ENCODE assay signal across 8 cellular contexts in the genomic region with DNA sequence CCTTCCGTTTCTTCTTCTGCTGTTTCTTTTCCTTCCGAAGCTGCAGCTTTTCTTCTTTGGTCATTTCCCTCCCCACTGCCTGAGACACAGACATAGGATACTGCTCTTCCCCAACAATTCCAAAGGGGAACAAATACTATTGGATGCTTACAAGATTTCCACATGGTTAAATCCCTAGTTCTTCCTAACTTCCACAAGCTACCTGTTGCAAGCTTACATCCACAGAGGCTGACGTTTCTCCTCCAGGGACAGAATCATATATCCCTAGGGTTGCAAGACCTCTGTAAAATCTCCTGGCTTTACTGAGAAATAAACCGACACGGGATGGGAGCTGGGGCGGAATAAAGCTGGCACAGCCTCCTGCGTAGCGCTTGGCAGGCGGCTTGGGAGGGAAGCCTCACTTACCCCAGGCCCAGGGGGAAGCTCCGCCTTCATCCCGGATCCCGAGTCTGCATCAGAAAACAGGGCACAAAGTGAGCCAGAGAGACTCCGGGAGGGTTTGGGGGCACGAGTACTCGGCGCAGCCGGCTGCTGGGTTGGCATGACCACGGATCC. TPM values are rescaled to one million over a fixed set of nuclear protein-coding genes. Genes with fewer than 3 reads are reported as not detected.
DNase-seq lines count a peak whose midpoint lies in the region; ATAC-seq, FAIRE-seq and TF ChIP-seq lines count a peak whose summit lies in the region.

No MANE protein-coding gene starts in this region.

- H2AFZ ChIP-seq in PC-3 (ENCODE audit: low read length) (peak overlapping the region; percentile 90), HepG2 (ENCODE audit: low read length) (no peak overlapping the region)

- no peaks in the 10 kb centered on the region for H4K20me1 ChIP-seq in PC-3 (ENCODE audit: low read length)
- H4K20me1 ChIP-seq in HepG2 (ENCODE audit: insufficient read depth, low read length), result no peaks in the 10 kb centered on the region; the same call in 1 of the 2 replicates

- WGBS in HepG2 (ENCODE audit: low lambda C conversion rate), result 3% methylated on average over 18 of the region's 18 CpGs

- H3K9ac ChIP-seq in PC-3 (ENCODE audit: low read length) (peak overlapping the region; percentile 88), HepG2 (ENCODE audit: insufficient read depth, low read depth, low read length) (peak overlapping the region; percentile 97)

- H3K79me2 ChIP-seq in PC-3 (ENCODE audit: low read length), result peaks cover 48% of the 10 kb centered on the region
- peaks cover 54% of the 10 kb centered on the region for H3K79me2 ChIP-seq in HepG2 (ENCODE audit: insufficient read depth, low read length)

- H3K9me2 ChIP-seq in PC-3 (replicated peaks; ENCODE audit: low read length), result no peaks in the 10 kb centered on the region

- no peak for TF ChIP-seq CTCF in PC-3 (conservative IDR thresholded peaks at IDR 0.05; ENCODE audit: low read depth, low read length)
- TF ChIP-seq CTCF in coronary artery (IDR thresholded peaks at IDR 0.05), result no peak
- no peak for TF ChIP-seq CTCF in HepG2 (CRISPR knock-in tag; IDR thresholded peaks at IDR 0.05)

- no peak for FAIRE-seq in HepG2 (lab: Jason Lieb, UNC)

- peak; percentile 2 for ATAC-seq in HG02623 (IDR thresholded peaks at IDR 0.05; ENCODE audit: unreplicated experiment)
- ATAC-seq in PC-3, result peak; percentile 43
- peak; percentile 59 for ATAC-seq in HepG2

- TSS peak; percentile 51 for BruUV-seq in PC-3 (replicated peaks; lab: Mats Ljungman, UMichigan)
- BruUV-seq in HepG2 (replicated peaks; lab: Mats Ljungman, UMichigan), result TSS peak; percentile 58

- TF ChIP-seq EP300 in HepG2 (IDR thresholded peaks at IDR 0.05; ENCODE audit: low read depth in 2 of 2, low read length in 2 of 2) (no peak), HepG2 (CRISPR knock-in tag; IDR thresholded peaks at IDR 0.05; ENCODE audit: borderline replicate concordance) (no peak)

- H3K4me1 ChIP-seq in PC-3 (ENCODE audit: insufficient read depth, low read length) (peaks cover 35% of the 10 kb centered on the region), HepG2 (ENCODE audit: insufficient read depth, low read length) (peaks cover 41% of the 10 kb centered on the region)

- H3K4me2 ChIP-seq in PC-3 (ENCODE audit: low read length), result peak overlapping the region; percentile 83
- peak overlapping the region; percentile 94 for H3K4me2 ChIP-seq in HepG2 (ENCODE audit: low read depth, low read length)

- in situ Hi-C loops in HepG2 (cut with HindIII; ENCODE audit: extremely low pct_ligation_motif_present, low pct_unique_long_range_greater_than_20kb), result loop anchor here (5.0 kb wide), 1 partner anchor 47 kb away; the partner anchor contains the start of gene MPV17

- H3K9me3 ChIP-seq in PC-3 (ENCODE audit: low read length) (no peaks in the 10 kb centered on the region), HepG2 (ENCODE audit: low read length) (no peaks in the 10 kb centered on the region)

- peak; percentile 50 for DNase-seq in NCI-H2107 (lab: John Stamatoyannopoulos, UW)
- no peak for DNase-seq in NCI-H2107 treated with DMSO at 0.1 percent for 48 hours (lab: John Stamatoyannopoulos, UW; ENCODE audit: unreplicated experiment)
- DNase-seq in PC-3, result peak; percentile 54
- peak; percentile 82 for DNase-seq in coronary artery (ENCODE audit: low spot score)
- DNase-seq in HepG2 (ENCODE audit: low spot score), result no peak
- DNase-seq in stromal cell of bone marrow (ENCODE audit: low read depth), result peak; percentile 38
- DNase-seq in H4 (ENCODE audit: low spot score), result no peak

- CTCF ChIA-PET in PC-3 (lab: Charles Lee), result interaction anchor here (0.5 kb wide), 1 partner anchor 12 kb away, joined by 3 read pairs; no protein-coding TSS in a partner anchor
- CTCF ChIA-PET in HepG2 (lab: Yijun Ruan, JAX; ENCODE audit: low intra/inter-chr PET ratio, low total read pairs), result interaction anchor here (2.5 kb wide), 1 partner anchor 49 kb away, joined by 15 read pairs; no protein-coding TSS in a partner anchor

- POLR2A ChIA-PET in PC-3 (lab: Charles Lee; ENCODE audit: unreplicated experiment) (interaction anchor here (0.6 to 1.0 kb wide), 2 partner anchors 40 to 48 kb away, joined by 3 to 5 read pairs; partner anchors contain the start of gene PPM1G), HepG2 (lab: Yijun Ruan, JAX) (interaction anchor here (0.7 to 9.5 kb wide), 18 partner anchors 9 to 318 kb away, joined by 3 to 125 read pairs (median 6); partner anchors contain the start of genes AGBL5, GTF3C2, MPV17 and NRBP1)

- H3K4me3 ChIP-seq in PC-3 (ENCODE audit: low read length) (peak overlapping the region; percentile 76), coronary artery (peak overlapping the region; percentile 91), HepG2 (replicated peaks in 1 of 3; ENCODE audit: insufficient read depth in 1 of 3, low read depth in 2 of 3, low read length in 3 of 3) (peak overlapping the region; percentile 88 to 96 (median 95))

- no peak for TF ChIP-seq RAD21 in HepG2 (CRISPR knock-in tag; IDR thresholded peaks at IDR 0.05)

- H3K27ac ChIP-seq in PC-3 (ENCODE audit: low read length), result peak overlapping the region; percentile 50
- peak overlapping the region; percentile 84 to 96 for H3K27ac ChIP-seq in coronary artery
- peak overlapping the region; percentile 83 for H3K27ac ChIP-seq in HepG2 (ENCODE audit: extremely low read length, insufficient read depth, low read length)

- H3F3A ChIP-seq in PC-3 (ENCODE audit: low read length, unreplicated experiment), result no peaks in the 10 kb centered on the region

- TF ChIP-seq POLR2A in HepG2 (IDR thresholded peaks at IDR 0.05; ENCODE audit: insufficient read depth in 1 of 2, low read depth in 2 of 2, low read length in 2 of 2), result no peak; a peak in 1 of 4 replicates

- H3K27me3 ChIP-seq in PC-3 (ENCODE audit: low read length) (no peaks in the 10 kb centered on the region), HepG2 (ENCODE audit: control insufficient read depth in 1 of 2, insufficient read depth in 2 of 2, low read length in 2 of 2) (no peaks in the 10 kb centered on the region; a peak in 1 of 5 replicates)

- intact Hi-C loops in PC-3 (cut with micrococcal nuclease) (loop anchor here (1.0 kb wide), 3 partner anchors 13 to 298 kb away; partner anchors contain the start of genes GTF3C2 and OST4), HepG2 (cut with micrococcal nuclease; ENCODE audit: unreplicated experiment) (loop anchor here (1.0 to 10.0 kb wide), 4 partner anchors 13 to 115 kb away; partner anchors contain the start of gene GTF3C2)

- H3K36me3 ChIP-seq in PC-3 (ENCODE audit: low read depth, low read length), result peaks cover 27% of the 10 kb centered on the region
- H3K36me3 ChIP-seq in HepG2 (replicated peaks in 1 of 2; ENCODE audit: control insufficient read depth in 1 of 2, insufficient read depth in 2 of 2, low read length in 2 of 2), result peaks cover 24 to 61% of the 10 kb centered on the region in 2 experiments

RNA-seq across cellular contexts. Expression of gene EIF2B4, which starts 0.6 kb away (rescaled TPM):
- 35.8 and 43.9 TPM in 2 replicates for total RNA-seq in PC-3 (2014; rRNA removed)
- total RNA-seq in HepG2 (2016; rRNA removed; fragmentation: Illumina TruSeq; extraction: Trizol), result 91.5 and 105 TPM in 2 replicates
- total RNA-seq in HepG2 (2016; cell fraction: cytosol; rRNA removed; fragmentation: Illumina TruSeq; extraction: Trizol; ENCODE audit: low read depth), result 13.9 and 14.5 TPM in 2 replicates
- total RNA-seq in HepG2 (2016; cell fraction: insoluble cytoplasmic fraction; rRNA removed; fragmentation: Illumina TruSeq; extraction: Trizol), result 88.4 and 107 TPM in 2 replicates
- total RNA-seq in HepG2 (2016; cell fraction: membrane; rRNA removed; fragmentation: Illumina TruSeq; extraction: Trizol), result 25.8 and 26.5 TPM in 2 replicates
- 66.4 and 73.1 TPM in 2 replicates for total RNA-seq in HepG2 (2016; cell fraction: nucleus; rRNA removed; fragmentation: Illumina TruSeq; extraction: Trizol)
- polyA plus RNA-seq in HepG2 (2011; rRNA removed), result 96.4 and 99.2 TPM in 2 replicates
- polyA plus RNA-seq in HepG2 (2011; cell fraction: cytosol; rRNA removed), result 82.0 and 84.4 TPM in 2 replicates
- polyA plus RNA-seq in HepG2 (2011; cell fraction: nucleus; rRNA removed), result 199 and 211 TPM in 2 replicates
- polyA plus RNA-seq in HepG2 (2012), result 96.2 and 105 TPM in 2 replicates
- polyA plus RNA-seq in HepG2 (2016; cell fraction: cytosol; fragmentation: Illumina TruSeq; extraction: Trizol; ENCODE audit: low read depth), result 13.6 and 15.3 TPM in 2 replicates
- 102 and 106 TPM in 2 replicates for polyA plus RNA-seq in HepG2 (2016; cell fraction: insoluble cytoplasmic fraction; fragmentation: Illumina TruSeq; extraction: Trizol; ENCODE audit: low read depth)
- 19.0 and 22.6 TPM in 2 replicates for polyA plus RNA-seq in HepG2 (2016; cell fraction: membrane; fragmentation: Illumina TruSeq; extraction: Trizol; ENCODE audit: low read depth)
- 162 and 164 TPM in 2 replicates for polyA plus RNA-seq in HepG2 (2016; cell fraction: nucleus; fragmentation: Illumina TruSeq; extraction: Trizol; ENCODE audit: insufficient read depth, low read depth)
- polyA minus RNA-seq in HepG2 (2011; rRNA and poly(A)+ RNA removed; ENCODE audit: low replicate concordance), result 71.1 and 120 TPM in 2 replicates
- polyA minus RNA-seq in HepG2 (2011; cell fraction: cytosol; rRNA and poly(A)+ RNA removed), result 27.4 and 35.3 TPM in 2 replicates
- 60.0 and 61.9 TPM in 2 replicates for polyA minus RNA-seq in HepG2 (2011; cell fraction: nucleus; rRNA and poly(A)+ RNA removed)
- 15.0 and 23.8 TPM in 2 replicates for total RNA-seq in H4 (2014; rRNA removed; shearing (Covaris generic))

RNA-seq across cellular contexts. Expression of gene SNX17, which starts 0.9 kb away (rescaled TPM):
- 99.6 and 110 TPM in 2 replicates for total RNA-seq in PC-3 (2014; rRNA removed)
- total RNA-seq in HepG2 (2016; rRNA removed; fragmentation: Illumina TruSeq; extraction: Trizol), result 94.9 and 109 TPM in 2 replicates
- total RNA-seq in HepG2 (2016; cell fraction: cytosol; rRNA removed; fragmentation: Illumina TruSeq; extraction: Trizol; ENCODE audit: low read depth), result 42.7 and 45.6 TPM in 2 replicates
- total RNA-seq in HepG2 (2016; cell fraction: insoluble cytoplasmic fraction; rRNA removed; fragmentation: Illumina TruSeq; extraction: Trizol), result 98.2 and 110 TPM in 2 replicates
- total RNA-seq in HepG2 (2016; cell fraction: membrane; rRNA removed; fragmentation: Illumina TruSeq; extraction: Trizol), result 56.0 and 66.0 TPM in 2 replicates
- 70.1 and 82.3 TPM in 2 replicates for total RNA-seq in HepG2 (2016; cell fraction: nucleus; rRNA removed; fragmentation: Illumina TruSeq; extraction: Trizol)
- 75.0 and 88.4 TPM in 2 replicates for polyA plus RNA-seq in HepG2 (2011; rRNA removed)
- 86.7 and 102 TPM in 2 replicates for polyA plus RNA-seq in HepG2 (2011; cell fraction: cytosol; rRNA removed)
- polyA plus RNA-seq in HepG2 (2011; cell fraction: nucleus; rRNA removed), result 125 TPM in 2 replicates
- 71.1 and 79.5 TPM in 2 replicates for polyA plus RNA-seq in HepG2 (2012)
- 19.3 and 23.5 TPM in 2 replicates for polyA plus RNA-seq in HepG2 (2016; cell fraction: cytosol; fragmentation: Illumina TruSeq; extraction: Trizol; ENCODE audit: low read depth)
- polyA plus RNA-seq in HepG2 (2016; cell fraction: insoluble cytoplasmic fraction; fragmentation: Illumina TruSeq; extraction: Trizol; ENCODE audit: low read depth), result 82.7 and 86.8 TPM in 2 replicates
- polyA plus RNA-seq in HepG2 (2016; cell fraction: membrane; fragmentation: Illumina TruSeq; extraction: Trizol; ENCODE audit: low read depth), result 39.6 and 42.3 TPM in 2 replicates
- 97.5 and 97.9 TPM in 2 replicates for polyA plus RNA-seq in HepG2 (2016; cell fraction: nucleus; fragmentation: Illumina TruSeq; extraction: Trizol; ENCODE audit: insufficient read depth, low read depth)
- 92.8 and 112 TPM in 2 replicates for polyA minus RNA-seq in HepG2 (2011; rRNA and poly(A)+ RNA removed; ENCODE audit: low replicate concordance)
- 58.3 and 61.2 TPM in 2 replicates for polyA minus RNA-seq in HepG2 (2011; cell fraction: cytosol; rRNA and poly(A)+ RNA removed)
- polyA minus RNA-seq in HepG2 (2011; cell fraction: nucleus; rRNA and poly(A)+ RNA removed), result 97.5 and 98.0 TPM in 2 replicates
- total RNA-seq in H4 (2014; rRNA removed; shearing (Covaris generic)), result 79.6 and 84.6 TPM in 2 replicates

RNA-seq across cellular contexts. Expression of gene ZNF513, which starts 11.0 kb away (rescaled TPM):
- total RNA-seq in PC-3 (2014; rRNA removed) (7.4 and 9.7 TPM in 2 replicates), HepG2 (2016; rRNA removed; fragmentation: Illumina TruSeq; extraction: Trizol) (2.4 and 4.9 TPM in 2 replicates)
- 2.0 and 2.5 TPM in 2 replicates for total RNA-seq in HepG2 (2016; cell fraction: cytosol; rRNA removed; fragmentation: Illumina TruSeq; extraction: Trizol; ENCODE audit: low read depth)
- 2.5 and 5.0 TPM in 2 replicates for total RNA-seq in HepG2 (2016; cell fraction: insoluble cytoplasmic fraction; rRNA removed; fragmentation: Illumina TruSeq; extraction: Trizol)
- 4.0 and 4.3 TPM in 2 replicates for total RNA-seq in HepG2 (2016; cell fraction: membrane; rRNA removed; fragmentation: Illumina TruSeq; extraction: Trizol)
- total RNA-seq in HepG2 (2016; cell fraction: nucleus; rRNA removed; fragmentation: Illumina TruSeq; extraction: Trizol), result 5.5 and 6.1 TPM in 2 replicates
- polyA plus RNA-seq in HepG2 (2011; rRNA removed), result 6.3 and 10.9 TPM in 2 replicates
- polyA plus RNA-seq in HepG2 (2011; cell fraction: cytosol; rRNA removed), result 5.5 and 8.5 TPM in 2 replicates
- polyA plus RNA-seq in HepG2 (2011; cell fraction: nucleus; rRNA removed), result 44.0 and 47.8 TPM in 2 replicates
- 3.9 and 6.3 TPM in 2 replicates for polyA plus RNA-seq in HepG2 (2012)
- 2.7 and 2.9 TPM in 2 replicates for polyA plus RNA-seq in HepG2 (2016; cell fraction: cytosol; fragmentation: Illumina TruSeq; extraction: Trizol; ENCODE audit: low read depth)
- 3.5 and 4.5 TPM in 2 replicates for polyA plus RNA-seq in HepG2 (2016; cell fraction: insoluble cytoplasmic fraction; fragmentation: Illumina TruSeq; extraction: Trizol; ENCODE audit: low read depth)
- polyA plus RNA-seq in HepG2 (2016; cell fraction: membrane; fragmentation: Illumina TruSeq; extraction: Trizol; ENCODE audit: low read depth), result 4.8 TPM in 2 replicates
- polyA plus RNA-seq in HepG2 (2016; cell fraction: nucleus; fragmentation: Illumina TruSeq; extraction: Trizol; ENCODE audit: insufficient read depth, low read depth), result 20.6 TPM in 2 replicates
- 4.6 and 10.2 TPM in 2 replicates for polyA minus RNA-seq in HepG2 (2011; rRNA and poly(A)+ RNA removed; ENCODE audit: low replicate concordance)
- polyA minus RNA-seq in HepG2 (2011; cell fraction: cytosol; rRNA and poly(A)+ RNA removed), result 1.6 and 3.3 TPM in 2 replicates
- 4.9 and 5.1 TPM in 2 replicates for polyA minus RNA-seq in HepG2 (2011; cell fraction: nucleus; rRNA and poly(A)+ RNA removed)
- total RNA-seq in H4 (2014; rRNA removed; shearing (Covaris generic)), result 1.4 and 2.8 TPM in 2 replicates

RNA-seq across cellular contexts. Expression of gene GTF3C2, which starts 13.0 kb away (rescaled TPM):
- 82.2 and 98.1 TPM in 2 replicates for total RNA-seq in PC-3 (2014; rRNA removed)
- 77.5 and 80.0 TPM in 2 replicates for total RNA-seq in HepG2 (2016; rRNA removed; fragmentation: Illumina TruSeq; extraction: Trizol)
- total RNA-seq in HepG2 (2016; cell fraction: cytosol; rRNA removed; fragmentation: Illumina TruSeq; extraction: Trizol; ENCODE audit: low read depth), result 43.5 and 52.1 TPM in 2 replicates
- total RNA-seq in HepG2 (2016; cell fraction: insoluble cytoplasmic fraction; rRNA removed; fragmentation: Illumina TruSeq; extraction: Trizol), result 72.3 and 78.2 TPM in 2 replicates
- 72.9 and 75.0 TPM in 2 replicates for total RNA-seq in HepG2 (2016; cell fraction: membrane; rRNA removed; fragmentation: Illumina TruSeq; extraction: Trizol)
- 66.4 and 68.7 TPM in 2 replicates for total RNA-seq in HepG2 (2016; cell fraction: nucleus; rRNA removed; fragmentation: Illumina TruSeq; extraction: Trizol)
- polyA plus RNA-seq in HepG2 (2011; rRNA removed), result 110 and 130 TPM in 2 replicates
- polyA plus RNA-seq in HepG2 (2011; cell fraction: cytosol; rRNA removed), result 66.6 and 78.1 TPM in 2 replicates
- polyA plus RNA-seq in HepG2 (2011; cell fraction: nucleus; rRNA removed), result 240 and 284 TPM in 2 replicates
- polyA plus RNA-seq in HepG2 (2012), result 68.1 and 83.8 TPM in 2 replicates
- polyA plus RNA-seq in HepG2 (2016; cell fraction: cytosol; fragmentation: Illumina TruSeq; extraction: Trizol; ENCODE audit: low read depth), result 23.7 and 28.2 TPM in 2 replicates
- 86.5 and 95.8 TPM in 2 replicates for polyA plus RNA-seq in HepG2 (2016; cell fraction: insoluble cytoplasmic fraction; fragmentation: Illumina TruSeq; extraction: Trizol; ENCODE audit: low read depth)
- polyA plus RNA-seq in HepG2 (2016; cell fraction: membrane; fragmentation: Illumina TruSeq; extraction: Trizol; ENCODE audit: low read depth), result 59.8 and 70.6 TPM in 2 replicates
- polyA plus RNA-seq in HepG2 (2016; cell fraction: nucleus; fragmentation: Illumina TruSeq; extraction: Trizol; ENCODE audit: insufficient read depth, low read depth), result 135 and 154 TPM in 2 replicates
- 139 and 140 TPM in 2 replicates for polyA minus RNA-seq in HepG2 (2011; rRNA and poly(A)+ RNA removed; ENCODE audit: low replicate concordance)
- polyA minus RNA-seq in HepG2 (2011; cell fraction: cytosol; rRNA and poly(A)+ RNA removed), result 38.4 and 43.3 TPM in 2 replicates
- 99.5 and 107 TPM in 2 replicates for polyA minus RNA-seq in HepG2 (2011; cell fraction: nucleus; rRNA and poly(A)+ RNA removed)
- 24.5 and 29.9 TPM in 2 replicates for total RNA-seq in H4 (2014; rRNA removed; shearing (Covaris generic))

RNA-seq across cellular contexts. Expression of gene PPM1G, which starts 39.8 kb away (rescaled TPM):
- total RNA-seq in PC-3 (2014; rRNA removed) (122 and 133 TPM in 2 replicates), HepG2 (2016; rRNA removed; fragmentation: Illumina TruSeq; extraction: Trizol) (211 and 213 TPM in 2 replicates)
- total RNA-seq in HepG2 (2016; cell fraction: cytosol; rRNA removed; fragmentation: Illumina TruSeq; extraction: Trizol; ENCODE audit: low read depth), result 66.7 and 72.8 TPM in 2 replicates
- total RNA-seq in HepG2 (2016; cell fraction: insoluble cytoplasmic fraction; rRNA removed; fragmentation: Illumina TruSeq; extraction: Trizol), result 187 and 217 TPM in 2 replicates
- 144 and 151 TPM in 2 replicates for total RNA-seq in HepG2 (2016; cell fraction: membrane; rRNA removed; fragmentation: Illumina TruSeq; extraction: Trizol)
- 93.4 and 100 TPM in 2 replicates for total RNA-seq in HepG2 (2016; cell fraction: nucleus; rRNA removed; fragmentation: Illumina TruSeq; extraction: Trizol)
- polyA plus RNA-seq in HepG2 (2011; rRNA removed), result 52.3 and 58.2 TPM in 2 replicates
- 57.6 and 58.9 TPM in 2 replicates for polyA plus RNA-seq in HepG2 (2011; cell fraction: cytosol; rRNA removed)
- polyA plus RNA-seq in HepG2 (2011; cell fraction: nucleus; rRNA removed), result 33.5 and 36.2 TPM in 2 replicates
- polyA plus RNA-seq in HepG2 (2012), result 122 and 125 TPM in 2 replicates
- polyA plus RNA-seq in HepG2 (2016; cell fraction: cytosol; fragmentation: Illumina TruSeq; extraction: Trizol; ENCODE audit: low read depth), result 80.0 and 81.2 TPM in 2 replicates
- polyA plus RNA-seq in HepG2 (2016; cell fraction: insoluble cytoplasmic fraction; fragmentation: Illumina TruSeq; extraction: Trizol; ENCODE audit: low read depth), result 206 and 226 TPM in 2 replicates
- polyA plus RNA-seq in HepG2 (2016; cell fraction: membrane; fragmentation: Illumina TruSeq; extraction: Trizol; ENCODE audit: low read depth), result 120 and 128 TPM in 2 replicates
- 164 and 171 TPM in 2 replicates for polyA plus RNA-seq in HepG2 (2016; cell fraction: nucleus; fragmentation: Illumina TruSeq; extraction: Trizol; ENCODE audit: insufficient read depth, low read depth)
- polyA minus RNA-seq in HepG2 (2011; rRNA and poly(A)+ RNA removed; ENCODE audit: low replicate concordance), result 89.1 and 115 TPM in 2 replicates
- 65.1 and 65.4 TPM in 2 replicates for polyA minus RNA-seq in HepG2 (2011; cell fraction: cytosol; rRNA and poly(A)+ RNA removed)
- 18.2 and 25.2 TPM in 2 replicates for polyA minus RNA-seq in HepG2 (2011; cell fraction: nucleus; rRNA and poly(A)+ RNA removed)
- total RNA-seq in H4 (2014; rRNA removed; shearing (Covaris generic)), result 72.0 and 81.7 TPM in 2 replicates

Comparison
In these comparisons a context has a peak if more than half of its experiments do, and no peak if none do; other contexts are left out.
1. DNase-seq: peak in NCI-H2107 (single experiment), PC-3 (single experiment), coronary artery (single experiment) and stromal cell of bone marrow (single experiment); none in NCI-H2107 treated with DMSO at 0.1 percent for 48 hours (single experiment), HepG2 (single experiment) and H4 (single experiment).
2. ATAC-seq: peak in every context shown above with its lines; median percentile 59 in HepG2; 43 in PC-3; 2 in HG02623.
3. Peak in every context shown above with its lines, with median percentiles within 50 percentile points of each other: H3K27ac ChIP-seq and H3K4me3 ChIP-seq.